15 cellular contexts compared by ENCODE assay signal in the genomic region with DNA sequence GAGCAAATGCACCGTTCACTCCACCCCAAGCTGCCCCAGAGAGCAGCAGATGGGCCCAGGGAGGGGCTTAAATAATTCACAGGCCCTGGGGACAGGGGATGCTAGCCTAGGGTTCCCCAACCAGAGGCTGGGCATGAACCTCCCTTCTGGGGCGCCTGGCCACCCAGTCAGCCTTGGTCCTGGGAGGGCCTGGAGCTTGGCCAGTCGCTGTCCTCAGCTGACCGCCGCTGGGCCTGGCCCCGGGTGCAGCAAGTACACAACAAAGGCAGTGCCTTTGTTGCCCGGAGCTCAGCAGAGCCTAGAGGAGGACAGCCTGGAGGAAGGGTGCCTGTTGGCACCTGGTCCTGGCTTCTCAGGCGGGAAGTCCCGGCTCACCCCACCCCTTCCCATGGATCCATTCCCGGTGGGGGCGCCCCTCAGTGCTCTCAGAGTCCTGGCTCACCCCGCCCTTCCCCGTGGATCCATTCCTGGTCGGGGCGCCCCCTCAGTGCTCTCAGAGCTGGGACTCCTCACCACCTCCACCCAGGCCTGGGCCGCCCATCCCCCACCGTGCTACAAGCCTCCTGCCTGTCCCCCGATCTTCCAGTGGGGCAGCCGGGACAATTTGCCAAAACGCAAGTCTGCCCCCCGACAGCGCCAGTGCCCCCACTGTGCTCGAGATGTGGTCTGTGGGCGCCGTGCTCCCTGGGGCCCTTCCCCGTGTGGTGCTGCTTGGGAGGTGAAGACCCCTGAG. TPM values are rescaled to one million over a fixed set of nuclear protein-coding genes. Genes with fewer than 3 reads are reported as not detected.
DNase-seq lines count a peak whose midpoint lies in the region; ATAC-seq, FAIRE-seq and TF ChIP-seq lines count a peak whose summit lies in the region.
"Had no signal": no experiment of that assay in that cellular context is flagged by ENCODE, and none has a peak within 500 bp of the region (broad histone marks: within the 10 kb centered on the region; RNA-seq: fewer than 3 reads in every experiment).

No MANE protein-coding gene starts in this region.

- H3K4me3 ChIP-seq in astrocyte (ENCODE audit: insufficient read depth, low read depth, low read length) (no peak overlapping the region), keratinocyte (ENCODE audit: control insufficient read depth in 2 of 3, extremely low read depth in 1 of 3, insufficient read depth in 2 of 3, low read depth in 1 of 3, low read length in 3 of 3) (peak overlapping the region in 1 of 3 experiments; percentile 18), testis (no peak overlapping the region)

- H3K4me2 ChIP-seq in astrocyte (ENCODE audit: low read length): peak overlapping the region; percentile 75
- peak overlapping the region; percentile 41 for H3K4me2 ChIP-seq in keratinocyte (ENCODE audit: control insufficient read depth, extremely low read depth, insufficient read depth, low read depth, low read length)

- H3K4me1 ChIP-seq in astrocyte (ENCODE audit: insufficient read depth, low read length): peaks cover 36% of the 10 kb centered on the region
- H3K4me1 ChIP-seq in keratinocyte (ENCODE audit: control insufficient read depth, extremely low read depth, insufficient read depth, low read length): peaks cover 58% of the 10 kb centered on the region
- H3K4me1 ChIP-seq in testis: peaks cover 10% of the 10 kb centered on the region

- H3K36me3 Mint-ChIP-seq in astrocyte (ENCODE audit: low read depth, unreplicated experiment): no peaks in the 10 kb centered on the region
- no peaks in the 10 kb centered on the region for H3K36me3 Mint-ChIP-seq in activated naive CD4-positive, alpha-beta T cell treated with anti-CD3 and anti-CD28 coated beads, Interleukin-2, amount 50 U/mL, for 72 hours
- H3K36me3 Mint-ChIP-seq: activated CD8-positive, alpha-beta memory T cell treated with anti-CD3 and anti-CD28 coated beads, Interleukin-2, amount 10 ng/mL, durations not matched to agents 7 days and 5 days; activated naive CD8-positive, alpha-beta T cell treated with anti-CD3 and anti-CD28 coated beads for 36 hours; naive B cell had no signal

- peak overlapping the region; percentile 78 for H3K27ac Mint-ChIP-seq in astrocyte (ENCODE audit: unreplicated experiment)
- no peak overlapping the region for H3K27ac Mint-ChIP-seq in activated naive CD4-positive, alpha-beta T cell treated with anti-CD3 and anti-CD28 coated beads, Interleukin-2, amount 50 U/mL, for 72 hours
- H3K27ac Mint-ChIP-seq: activated CD8-positive, alpha-beta memory T cell treated with anti-CD3 and anti-CD28 coated beads, Interleukin-2, amount 10 ng/mL, durations not matched to agents 7 days and 5 days; activated naive CD8-positive, alpha-beta T cell treated with anti-CD3 and anti-CD28 coated beads for 36 hours had no signal

- H3K9ac ChIP-seq in astrocyte (ENCODE audit: low read length) (peak overlapping the region; percentile 83), keratinocyte (ENCODE audit: control insufficient read depth, extremely low read depth, insufficient read depth, low read length) (peak overlapping the region; percentile 54)

- DNase-seq in HS-27A (ENCODE audit: low read depth) (peak; percentile 14), astrocyte (ENCODE audit: low read depth) (no peak), keratinocyte (ENCODE audit: low read depth, low spot score) (no peak), testis (peak; percentile 33), NCI-H1436 treated with DMSO at 0.1 percent for 48 hours (lab: John Stamatoyannopoulos, UW) (no peak), SIG-M5 (lab: John Stamatoyannopoulos, UW) (no peak)
- DNase-seq in activated naive CD4-positive, alpha-beta T cell treated with anti-CD3 and anti-CD28 coated beads, Interleukin-2, amount 50 U/mL, for 72 hours (ENCODE audit: low spot score in 2 of 2): no peak
- DNase-seq: activated CD8-positive, alpha-beta memory T cell treated with anti-CD3 and anti-CD28 coated beads, Interleukin-2, amount 10 ng/mL, durations not matched to agents 7 days and 5 days; activated naive CD8-positive, alpha-beta T cell treated with anti-CD3 and anti-CD28 coated beads for 36 hours; cortex of kidney; naive B cell; NCI-H446 treated with DMSO at 0.1 percent for 48 hours; SHP77 had no signal

- WGBS in testis, 2 donors: 77 to 85% methylated on average over 12 to 26 of the region's 26 CpGs

- intact Hi-C loops in testis (cut with DNase I; ENCODE audit: low total_unique reads): no loop called here

- no peak for FAIRE-seq in astrocyte (lab: Jason Lieb, UNC)
- FAIRE-seq in keratinocyte (lab: Jason Lieb, UNC): no peak
- FAIRE-seq: islet of Langerhans had no signal

- H3K4me3 Mint-ChIP-seq in astrocyte (ENCODE audit: unreplicated experiment): no peak overlapping the region
- H3K4me3 Mint-ChIP-seq: activated CD8-positive, alpha-beta memory T cell treated with anti-CD3 and anti-CD28 coated beads, Interleukin-2, amount 10 ng/mL, durations not matched to agents 7 days and 5 days; activated naive CD8-positive, alpha-beta T cell treated with anti-CD3 and anti-CD28 coated beads for 36 hours had no signal

- no peaks in the 10 kb centered on the region for H3K9me3 Mint-ChIP-seq in astrocyte (ENCODE audit: unreplicated experiment)
- no peaks in the 10 kb centered on the region for H3K9me3 Mint-ChIP-seq in activated naive CD4-positive, alpha-beta T cell treated with anti-CD3 and anti-CD28 coated beads, Interleukin-2, amount 50 U/mL, for 72 hours
- H3K9me3 Mint-ChIP-seq: activated naive CD8-positive, alpha-beta T cell treated with anti-CD3 and anti-CD28 coated beads for 36 hours; naive B cell had no signal

- H2AFZ ChIP-seq in astrocyte (ENCODE audit: low read depth, low read length) (no peak overlapping the region), keratinocyte (ENCODE audit: control insufficient read depth, low read length) (no peak overlapping the region)

- TF ChIP-seq POLR2A in testis (IDR thresholded peaks at IDR 0.05): no peak

- H4K20me1 ChIP-seq in astrocyte (ENCODE audit: insufficient read depth, low read length) (no peaks in the 10 kb centered on the region), keratinocyte (ENCODE audit: control insufficient read depth, extremely low read depth, insufficient read depth, low read length) (peaks cover 14% of the 10 kb centered on the region)

- no peak for ATAC-seq in activated naive CD4-positive, alpha-beta T cell treated with anti-CD3 and anti-CD28 coated beads, Interleukin-2, amount 50 U/mL, for 72 hours
- ATAC-seq: activated CD8-positive, alpha-beta memory T cell treated with anti-CD3 and anti-CD28 coated beads, Interleukin-2, amount 10 ng/mL, durations not matched to agents 7 days and 5 days had no signal

- H3K27me3 Mint-ChIP-seq in astrocyte (ENCODE audit: low read depth, unreplicated experiment): no peaks in the 10 kb centered on the region
- H3K27me3 Mint-ChIP-seq: activated CD8-positive, alpha-beta memory T cell treated with anti-CD3 and anti-CD28 coated beads, Interleukin-2, amount 10 ng/mL, durations not matched to agents 7 days and 5 days; activated naive CD8-positive, alpha-beta T cell treated with anti-CD3 and anti-CD28 coated beads for 36 hours had no signal

- peaks cover 3% of the 10 kb centered on the region for H3K9me1 ChIP-seq in keratinocyte (ENCODE audit: control insufficient read depth, extremely low read depth, insufficient read depth, low read length)

- H3K9me3 ChIP-seq in astrocyte (ENCODE audit: insufficient read depth, low read depth, low read length) (no peaks in the 10 kb centered on the region), keratinocyte (ENCODE audit: control insufficient read depth, low read depth, low read length) (no peaks in the 10 kb centered on the region), testis (no peaks in the 10 kb centered on the region)

- peaks cover 3% of the 10 kb centered on the region for H3K79me2 ChIP-seq in astrocyte (ENCODE audit: insufficient read depth, low read length)
- peaks cover 85% of the 10 kb centered on the region for H3K79me2 ChIP-seq in keratinocyte (ENCODE audit: control insufficient read depth, insufficient read depth, low read length)

- H3K4me1 Mint-ChIP-seq in astrocyte (ENCODE audit: low read depth, unreplicated experiment): peaks cover 14% of the 10 kb centered on the region
- H3K4me1 Mint-ChIP-seq: activated CD8-positive, alpha-beta memory T cell treated with anti-CD3 and anti-CD28 coated beads, Interleukin-2, amount 10 ng/mL, durations not matched to agents 7 days and 5 days; activated naive CD8-positive, alpha-beta T cell treated with anti-CD3 and anti-CD28 coated beads for 36 hours; naive B cell had no signal

- H3K36me3 ChIP-seq in astrocyte (ENCODE audit: insufficient read depth, low read length): no peaks in the 10 kb centered on the region
- peaks cover 3 to 13% of the 10 kb centered on the region in 2 experiments for H3K36me3 ChIP-seq in keratinocyte (ENCODE audit: control insufficient read depth in 2 of 2, extremely low read depth in 1 of 2, insufficient read depth in 2 of 2, low read length in 2 of 2)
- H3K36me3 ChIP-seq in testis (ENCODE audit: low read depth, missing control alignments): no peaks in the 10 kb centered on the region

- dilution Hi-C loops in keratinocyte (cut with MboI; ENCODE audit: extremely low pct_ligation_motif_present, low sequenced_read_pairs): no loop called here

- H3K27ac ChIP-seq in astrocyte (ENCODE audit: low read depth, low read length) (peak overlapping the region; percentile 94), keratinocyte (ENCODE audit: control insufficient read depth, insufficient read depth, low read length) (peak overlapping the region; percentile 60), testis (no peak overlapping the region)

- TF ChIP-seq CTCF in astrocyte (IDR thresholded peaks at IDR 0.05; ENCODE audit: insufficient read depth, low read depth, low read length): no peak
- no peak for TF ChIP-seq CTCF in keratinocyte (optimal IDR thresholded peaks at IDR 0.05 in 1 of 3, IDR thresholded peaks at IDR 0.05 in 1 of 3, conservative IDR thresholded peaks at IDR 0.05 in 1 of 3; ENCODE audit: extremely low read depth in 1 of 3, insufficient read depth in 2 of 3, low read length in 3 of 3)
- TF ChIP-seq CTCF in testis (IDR thresholded peaks at IDR 0.05): no peak

- H3K27me3 ChIP-seq in astrocyte (ENCODE audit: insufficient read depth, low read length): no peaks in the 10 kb centered on the region
- no peaks in the 10 kb centered on the region for H3K27me3 ChIP-seq in keratinocyte (ENCODE audit: control insufficient read depth, extremely low read depth, insufficient read depth, low read length)
- H3K27me3 ChIP-seq in testis: no peaks in the 10 kb centered on the region

RNA-seq across cellular contexts. Expression of a gene that starts 23.3 kb away (rescaled TPM):
- 2.0 and 2.2 TPM in 2 replicates for total RNA-seq in astrocyte
- 57.4 to 74.0 TPM (median 66.3 TPM) in 3 replicates for polyA plus RNA-seq in keratinocyte
- 17.9 TPM for polyA plus RNA-seq in keratinocyte (2011; ENCODE audit: low read depth)
- 24.2 and 50.6 TPM in 2 replicates for polyA plus RNA-seq in keratinocyte (2011; cell fraction: cytosol; rRNA removed)
- 215 and 298 TPM in 2 replicates for polyA plus RNA-seq in keratinocyte (2011; cell fraction: nucleus; rRNA removed)
- 46.5 and 86.1 TPM in 2 replicates for polyA plus RNA-seq in keratinocyte (2012; ENCODE audit: low replicate concordance)
- 57.0 to 77.1 TPM (median 64.7 TPM) in 3 replicates for polyA minus RNA-seq in keratinocyte
- polyA minus RNA-seq in keratinocyte (2011; cell fraction: cytosol; rRNA and poly(A)+ RNA removed): 123 TPM
- 170 and 173 TPM in 2 replicates for polyA minus RNA-seq in keratinocyte (2011; cell fraction: nucleus; rRNA and poly(A)+ RNA removed)
- 1 to 10 TPM; 5.7 to 6.5 TPM for total RNA-seq in testis
- polyA plus RNA-seq in testis (ENCODE audit: insufficient read depth, low read depth, low replicate concordance): 2.7 TPM
- 1 to 10 TPM; 6.9 to 7.1 TPM for total RNA-seq in activated naive CD4-positive, alpha-beta T cell treated with anti-CD3 and anti-CD28 coated beads, Interleukin-2, amount 50 U/mL, for 72 hours
- total RNA-seq: M059J had no signal

RNA-seq across cellular contexts. Expression of a gene that starts 40.4 kb away (rescaled TPM):
- total RNA-seq in astrocyte (16.6 and 18.6 TPM in 2 replicates), testis (10 to 100 TPM; 50.4 to 52.8 TPM)
- polyA plus RNA-seq in keratinocyte (13.8 to 17.6 TPM (median 17.0 TPM) in 3 replicates), testis (ENCODE audit: insufficient read depth, low read depth, low replicate concordance) (49.5 TPM)
- 3.0 TPM for polyA plus RNA-seq in keratinocyte (2011; ENCODE audit: low read depth)
- 9.6 and 17.7 TPM in 2 replicates for polyA plus RNA-seq in keratinocyte (2011; cell fraction: cytosol; rRNA removed)
- polyA plus RNA-seq in keratinocyte (2011; cell fraction: nucleus; rRNA removed): 10.6 and 14.8 TPM in 2 replicates
- 7.6 and 16.4 TPM in 2 replicates for polyA plus RNA-seq in keratinocyte (2012; ENCODE audit: low replicate concordance)
- polyA minus RNA-seq in keratinocyte: 7.5 to 12.8 TPM (median 8.0 TPM) in 3 replicates
- 25.1 TPM for polyA minus RNA-seq in keratinocyte (2011; cell fraction: cytosol; rRNA and poly(A)+ RNA removed)
- polyA minus RNA-seq in keratinocyte (2011; cell fraction: nucleus; rRNA and poly(A)+ RNA removed): 6.6 and 7.2 TPM in 2 replicates
- 10 to 100 TPM in 1 of 2 donors, 1 to 10 TPM in 1; 4.7 to 17.0 TPM for total RNA-seq in activated naive CD4-positive, alpha-beta T cell treated with anti-CD3 and anti-CD28 coated beads, Interleukin-2, amount 50 U/mL, for 72 hours

Comparison
In these comparisons a context has a peak if more than half of its experiments do, and no peak if none do; other contexts are left out.
1. DNase-seq: peak in HS-27A (single experiment) and testis (single experiment); none in astrocyte (single experiment), keratinocyte (single experiment), NCI-H1436 treated with DMSO at 0.1 percent for 48 hours (single experiment), activated naive CD4-positive, alpha-beta T cell treated with anti-CD3 and anti-CD28 coated beads, Interleukin-2, amount 50 U/mL, for 72 hours (0 of 2) and SIG-M5 (single experiment).
2. H3K27ac ChIP-seq: peak in astrocyte (single experiment) and keratinocyte (single experiment); none in testis (0 of 2).